ENCODE assay signal across 11 cellular contexts in genomic region chr11:31817054-31817620, GRCh38. TPM values are rescaled to one million over a fixed set of nuclear protein-coding genes. Genes with fewer than 3 reads are reported as not detected.
DNase-seq lines count a peak whose midpoint lies in the region; ATAC-seq, FAIRE-seq and TF ChIP-seq lines count a peak whose summit lies in the region.
"Had no signal": no experiment of that assay in that cellular context is flagged by ENCODE, and none has a peak within 500 bp of the region (broad histone marks: within the 10 kb centered on the region; RNA-seq: fewer than 3 reads in every experiment).

No MANE protein-coding gene starts in this region.

- no peaks in the 10 kb centered on the region for H3K79me2 ChIP-seq in fibroblast of lung (ENCODE audit: control insufficient read depth, insufficient read depth, low read length)

- peak; percentile 64 for DNase-seq in activated CD8-positive, alpha-beta memory T cell treated with anti-CD3 and anti-CD28 coated beads for 24 hours
- no peak for DNase-seq in activated CD8-positive, alpha-beta memory T cell treated with anti-CD3 and anti-CD28 coated beads, Interleukin-2, amount 50 U/mL, for 48 hours
- peak in 1 of 3 donors; percentile 48 for DNase-seq in Peyer's patch
- DNase-seq in fibroblast of lung (ENCODE audit: low read depth in 2 of 2): peak in 1 of 2 donors; percentile 35
- no peak for DNase-seq in stimulated activated naive B cell treated with anti-CD40 and anti-IgM and Interleukin-4, amounts not matched to agents 10 μg/mL and 1 μg/mL and 100 μg/mL, for 72 hours
- no peak for DNase-seq in HTR-8/SVneo (ENCODE audit: insufficient read length, low spot score)
- no peak for DNase-seq in GM19240 (ENCODE audit: insufficient read length, low spot score)
- no peak for DNase-seq in anterior cingulate cortex (lab: John Stamatoyannopoulos, UW)
- DNase-seq: DMS153; effector CD4-positive, alpha-beta T cell had no signal

- H4K20me1 ChIP-seq in fibroblast of lung (ENCODE audit: control insufficient read depth, extremely low read depth, insufficient read depth, low read length): no peaks in the 10 kb centered on the region

- H3K9me3 Mint-ChIP-seq in stimulated activated naive B cell treated with anti-CD40 and anti-IgM and Interleukin-4, amounts not matched to agents 10 μg/mL and 1 μg/mL and 100 μg/mL, for 72 hours: peaks cover 0 to 11% of the 10 kb centered on the region in 2 donors

- H3K27me3 ChIP-seq in Peyer's patch (peaks cover 0 to 86% of the 10 kb centered on the region in 2 donors), fibroblast of lung (ENCODE audit: control insufficient read depth, insufficient read depth, low read length) (peaks cover 92% of the 10 kb centered on the region)

- H3K4me3 Mint-ChIP-seq in stimulated activated naive B cell treated with anti-CD40 and anti-IgM and Interleukin-4, amounts not matched to agents 10 μg/mL and 1 μg/mL and 100 μg/mL, for 72 hours: peak overlapping the region; percentile 60 to 65

- peaks cover 5 to 6% of the 10 kb centered on the region in 2 donors for H3K36me3 Mint-ChIP-seq in stimulated activated naive B cell treated with anti-CD40 and anti-IgM and Interleukin-4, amounts not matched to agents 10 μg/mL and 1 μg/mL and 100 μg/mL, for 72 hours

- no peak for TF ChIP-seq CTCF in Peyer's patch (IDR thresholded peaks at IDR 0.05)
- no peak for TF ChIP-seq CTCF in fibroblast of lung (conservative IDR thresholded peaks at IDR 0.05 in 1 of 2, IDR thresholded peaks at IDR 0.05 in 1 of 2; ENCODE audit: low read depth in 1 of 2, low read length in 2 of 2)

- TF ChIP-seq POLR2A in Peyer's patch (IDR thresholded peaks at IDR 0.05): no peak

- no peak overlapping the region for H2AFZ ChIP-seq in fibroblast of lung (ENCODE audit: low read length)

- no peak for ATAC-seq in stimulated activated naive B cell treated with anti-CD40 and anti-IgM and Interleukin-4, amounts not matched to agents 10 μg/mL and 1 μg/mL and 100 μg/mL, for 72 hours (replicated peaks)

- H3K27ac Mint-ChIP-seq in stimulated activated naive B cell treated with anti-CD40 and anti-IgM and Interleukin-4, amounts not matched to agents 10 μg/mL and 1 μg/mL and 100 μg/mL, for 72 hours: peak overlapping the region; percentile 73

- H3K9me3 ChIP-seq in Peyer's patch (no peaks in the 10 kb centered on the region), fibroblast of lung (ENCODE audit: control insufficient read depth, insufficient read depth, low read depth, low read length) (no peaks in the 10 kb centered on the region)
- H3K9me3 ChIP-seq: SJSA1 had no signal

- H3K36me3 ChIP-seq in Peyer's patch: no peaks in the 10 kb centered on the region
- H3K36me3 ChIP-seq in fibroblast of lung (ENCODE audit: control insufficient read depth, insufficient read depth, low read length): no peaks in the 10 kb centered on the region
- H3K36me3 ChIP-seq: SJSA1 had no signal

- H3K9ac ChIP-seq in fibroblast of lung (ENCODE audit: insufficient read depth, low read length): no peak overlapping the region

- H3K27ac ChIP-seq in Peyer's patch (no peak overlapping the region), fibroblast of lung (ENCODE audit: insufficient read depth, low read length) (no peak overlapping the region)
- H3K27ac ChIP-seq: SJSA1 had no signal

- peaks cover 25 to 66% of the 10 kb centered on the region in 2 donors for H3K4me1 Mint-ChIP-seq in stimulated activated naive B cell treated with anti-CD40 and anti-IgM and Interleukin-4, amounts not matched to agents 10 μg/mL and 1 μg/mL and 100 μg/mL, for 72 hours

- H3K4me2 ChIP-seq in fibroblast of lung (ENCODE audit: extremely low read depth, insufficient read depth, low read length): peak overlapping the region; percentile 23

- H3K27me3 Mint-ChIP-seq in stimulated activated naive B cell treated with anti-CD40 and anti-IgM and Interleukin-4, amounts not matched to agents 10 μg/mL and 1 μg/mL and 100 μg/mL, for 72 hours: peaks cover 63 to 77% of the 10 kb centered on the region in 2 donors

- H3K4me1 ChIP-seq in Peyer's patch (peaks cover 0 to 61% (median 14%) of the 10 kb centered on the region in 4 donors), fibroblast of lung (ENCODE audit: control insufficient read depth, extremely low read depth, insufficient read depth, low read length) (peaks cover 5% of the 10 kb centered on the region)

- H3K4me3 ChIP-seq in Peyer's patch (peak overlapping the region in 3 of 4 donors; percentile 1 to 38 (median 29)), fibroblast of lung (replicated peaks in 1 of 4; ENCODE audit: control extremely low read depth in 1 of 4, insufficient read depth in 1 of 4, low read depth in 3 of 4, low read length in 4 of 4) (peak overlapping the region in 1 of 4 experiments; percentile 10)
- H3K4me3 ChIP-seq: SJSA1 had no signal

- no peak for FAIRE-seq in HTR-8/SVneo (lab: Jason Lieb, UNC)

RNA-seq across cellular contexts. Expression of gene PAX6, which starts 6.0 kb away (rescaled TPM):
- total RNA-seq in Peyer's patch (1 to 10 TPM in 3 of 4 donors, not detected in 1; 2.5 to 5.1 (median 2.8) TPM), fibroblast of lung (not detected in 2 replicates)
- polyA plus RNA-seq in fibroblast of lung: 0.44 TPM in 2 replicates
- 0.27 and 0.77 TPM in 2 replicates for polyA plus RNA-seq in fibroblast of lung (2012)
- not detected in 2 replicates for polyA minus RNA-seq in fibroblast of lung (ENCODE audit: low replicate concordance)
